10 cellular contexts compared by ENCODE assay signal in genomic region chr13:96817336-96817941, GRCh38.
A peak's percentile ranks its signal among the peaks of the same experiment; 100 is the strongest.
DNase-seq lines count a peak whose midpoint lies in the region; ATAC-seq and TF ChIP-seq lines count a peak whose summit lies in the region.
"Had no signal": no experiment of that assay in that cellular context is flagged by ENCODE, and none has a peak within 500 bp of the region (broad histone marks: within the 10 kb centered on the region; RNA-seq: fewer than 3 reads in every experiment).

No MANE protein-coding gene starts in this region.

- H3K27me3 ChIP-seq in tibial artery, result no peaks in the 10 kb centered on the region

- peak overlapping the region; percentile 85 to 91 for H3K27ac ChIP-seq in tibial artery

- peak; percentile 76 for TF ChIP-seq CTCF in glutamatergic neuron (IDR thresholded peaks at IDR 0.05; ENCODE audit: partially characterized antibody, unreplicated experiment)
- TF ChIP-seq CTCF in tibial artery (IDR thresholded peaks at IDR 0.05), result peak; percentile 55 to 62

- H3K9me3 Mint-ChIP-seq in glutamatergic neuron (ENCODE audit: unreplicated experiment), result peaks cover 1% of the 10 kb centered on the region
- peaks cover 4% of the 10 kb centered on the region for H3K9me3 Mint-ChIP-seq in natural killer cell treated with Interleukin-12 subunit alpha and Interleukin-12 subunit beta and Interleukin-15 and Interleukin-18, amount 100 ng/mL, for 72 hours

- H3K27me3 Mint-ChIP-seq in glutamatergic neuron (ENCODE audit: unreplicated experiment), result no peaks in the 10 kb centered on the region
- no peaks in the 10 kb centered on the region for H3K27me3 Mint-ChIP-seq in natural killer cell treated with Interleukin-12 subunit alpha and Interleukin-12 subunit beta and Interleukin-15 and Interleukin-18, amount 100 ng/mL, for 72 hours
- H3K27me3 Mint-ChIP-seq: activated T-helper 17 cell treated with anti-CD3 and anti-CD28 coated beads, Interleukin-2, amount 50 U/mL, for 72 hours had no signal

- H3K4me3 Mint-ChIP-seq in glutamatergic neuron (ENCODE audit: unreplicated experiment), result no peak overlapping the region
- no peak overlapping the region for H3K4me3 Mint-ChIP-seq in natural killer cell treated with Interleukin-12 subunit alpha and Interleukin-12 subunit beta and Interleukin-15 and Interleukin-18, amount 100 ng/mL, for 72 hours
- H3K4me3 Mint-ChIP-seq: activated T-helper 17 cell treated with anti-CD3 and anti-CD28 coated beads, Interleukin-2, amount 50 U/mL, for 72 hours; CD8-positive, alpha-beta T cell had no signal

- H3K4me1 Mint-ChIP-seq in glutamatergic neuron (ENCODE audit: low read depth, unreplicated experiment), result peaks cover 5% of the 10 kb centered on the region
- no peaks in the 10 kb centered on the region for H3K4me1 Mint-ChIP-seq in natural killer cell treated with Interleukin-12 subunit alpha and Interleukin-12 subunit beta and Interleukin-15 and Interleukin-18, amount 100 ng/mL, for 72 hours (ENCODE audit: low read depth in 2 of 2)
- H3K4me1 Mint-ChIP-seq: activated T-helper 17 cell treated with anti-CD3 and anti-CD28 coated beads, Interleukin-2, amount 50 U/mL, for 72 hours had no signal

- no peak overlapping the region for H3K27ac Mint-ChIP-seq in glutamatergic neuron (ENCODE audit: unreplicated experiment)
- H3K27ac Mint-ChIP-seq in natural killer cell treated with Interleukin-12 subunit alpha and Interleukin-12 subunit beta and Interleukin-15 and Interleukin-18, amount 100 ng/mL, for 72 hours, result no peak overlapping the region
- H3K27ac Mint-ChIP-seq: activated T-helper 17 cell treated with anti-CD3 and anti-CD28 coated beads, Interleukin-2, amount 50 U/mL, for 72 hours; CD8-positive, alpha-beta T cell had no signal

- no peak overlapping the region for H3K4me3 ChIP-seq in tibial artery

- no peaks in the 10 kb centered on the region for H3K36me3 ChIP-seq in tibial artery

- H3K36me3 Mint-ChIP-seq in glutamatergic neuron (ENCODE audit: unreplicated experiment), result no peaks in the 10 kb centered on the region
- H3K36me3 Mint-ChIP-seq in natural killer cell treated with Interleukin-12 subunit alpha and Interleukin-12 subunit beta and Interleukin-15 and Interleukin-18, amount 100 ng/mL, for 72 hours, result no peaks in the 10 kb centered on the region
- H3K36me3 Mint-ChIP-seq: CD8-positive, alpha-beta T cell had no signal

- H3K4me1 ChIP-seq in tibial artery, result peaks cover 0 to 83% (median 33%) of the 10 kb centered on the region in 4 donors

- H3K9me3 ChIP-seq in tibial artery, result no peaks in the 10 kb centered on the region

- DNase-seq in SKM-1 treated with dmso at 0.1 percent for 144 hours (lab: John Stamatoyannopoulos, UW; ENCODE audit: unreplicated experiment), result peak; percentile 14
- no peak for DNase-seq in SKM-1 (lab: John Stamatoyannopoulos, UW; ENCODE audit: unreplicated experiment)
- peak; percentile 11 for DNase-seq in RKO (ENCODE audit: low spot score)
- DNase-seq in glutamatergic neuron, result no peak
- DNase-seq in tibial artery, result no peak
- no peak for DNase-seq in natural killer cell treated with Interleukin-12 subunit alpha and Interleukin-12 subunit beta and Interleukin-15 and Interleukin-18, amount 100 ng/mL, for 72 hours (ENCODE audit: low spot score)
- no peak for DNase-seq in stimulated activated CD4-positive, alpha-beta T cell treated with anti-CD3 and anti-CD28 coated beads, Interleukin-1b, Interleukin-23, amount 100 ng/mL, for 48 hours
- DNase-seq: CD8-positive, alpha-beta T cell had no signal

- intact Hi-C loops in tibial artery (cut with DNase I; ENCODE audit: low total_unique reads), result no loop called here

- ATAC-seq in GM21367 (IDR thresholded peaks at IDR 0.05; ENCODE audit: unreplicated experiment), result no peak
- ATAC-seq in natural killer cell treated with Interleukin-12 subunit alpha and Interleukin-12 subunit beta and Interleukin-15 and Interleukin-18, amount 100 ng/mL, for 72 hours, result no peak
- ATAC-seq: activated T-helper 17 cell treated with anti-CD3 and anti-CD28 coated beads, Interleukin-2, amount 50 U/mL, for 72 hours; CD8-positive, alpha-beta T cell had no signal

Comparison
In these comparisons a context has a peak if more than half of its experiments do, and no peak if none do; other contexts are left out.
1. DNase-seq: peak in SKM-1 treated with dmso at 0.1 percent for 144 hours (single experiment) and RKO (single experiment); none in SKM-1 (single experiment), glutamatergic neuron (single experiment), tibial artery (0 of 2), natural killer cell treated with Interleukin-12 subunit alpha and Interleukin-12 subunit beta and Interleukin-15 and Interleukin-18, amount 100 ng/mL, for 72 hours (single experiment) and stimulated activated CD4-positive, alpha-beta T cell treated with anti-CD3 and anti-CD28 coated beads, Interleukin-1b, Interleukin-23, amount 100 ng/mL, for 48 hours (single experiment).